ENCODE assay signal across 16 cellular contexts in genomic region chr11:56521955-56522354, GRCh38. TPM values are rescaled to one million over a fixed set of nuclear protein-coding genes. Genes with fewer than 3 reads are reported as not detected.
DNase-seq lines count a peak whose midpoint lies in the region; ATAC-seq and TF ChIP-seq lines count a peak whose summit lies in the region.
"Had no signal": no experiment of that assay in that cellular context is flagged by ENCODE, and none has a peak within 500 bp of the region (broad histone marks: within the 10 kb centered on the region; RNA-seq: fewer than 3 reads in every experiment).

No MANE protein-coding gene starts in this region.

- no peak for TF ChIP-seq EP300 in transverse colon (IDR thresholded peaks at IDR 0.05; ENCODE audit: low read depth)

- no peaks in the 10 kb centered on the region for H3K79me2 ChIP-seq in MM.1S (ENCODE audit: low read length)

- ATAC-seq in HG03457 (IDR thresholded peaks at IDR 0.05; ENCODE audit: unreplicated experiment) = no peak
- ATAC-seq: left cardiac atrium had no signal

- H2AFZ ChIP-seq in MM.1S (ENCODE audit: low read length) = no peak overlapping the region

- 48 to 56% methylated on average over 5 of the region's 5 CpGs for WGBS in transverse colon (ENCODE audit: low coverage in 1 of 2), 2 donors

- no peaks in the 10 kb centered on the region for H3K4me1 ChIP-seq in MM.1S (ENCODE audit: low read length)
- H3K4me1 ChIP-seq in transverse colon = peaks cover 0 to 9% (median 0%) of the 10 kb centered on the region in 4 donors
- H3K4me1 ChIP-seq: SJCRH30 had no signal

- H3F3A ChIP-seq in MM.1S (ENCODE audit: insufficient read depth, low read length) = no peaks in the 10 kb centered on the region

- H3K27ac ChIP-seq in MM.1S (ENCODE audit: low read length) (no peak overlapping the region), VCaP (no peak overlapping the region), transverse colon (no peak overlapping the region)
- H3K27ac ChIP-seq: SJCRH30, thoracic aorta had no signal

- no peak overlapping the region for H3K4me2 ChIP-seq in MM.1S (ENCODE audit: low read depth, low read length)

- TF ChIP-seq CTCF in MM.1S (IDR thresholded peaks at IDR 0.05; ENCODE audit: low read length) (peak; percentile 18), VCaP (conservative IDR thresholded peaks at IDR 0.05) (peak; percentile 79), transverse colon (IDR thresholded peaks at IDR 0.05) (peak in 4 of 5 experiments; percentile 32 to 60 (median 49))

- H3K27me3 ChIP-seq in MM.1S (replicated peaks; ENCODE audit: insufficient read depth, low read length) (no peaks in the 10 kb centered on the region), transverse colon (no peaks in the 10 kb centered on the region)
- H3K27me3 ChIP-seq: SJCRH30 had no signal

- peak; percentile 0 for DNase-seq in SIG-M5 treated with dmso at 0.1 percent for 504 hours (lab: John Stamatoyannopoulos, UW; ENCODE audit: unreplicated experiment)
- DNase-seq in SIG-M5 (lab: John Stamatoyannopoulos, UW) = no peak
- DNase-seq in MM.1S = no peak
- DNase-seq in transverse colon = peak; percentile 19
- no peak for DNase-seq in cerebellum (ENCODE audit: low spot score)
- no peak for DNase-seq in SKM-1 treated with dmso at 0.1 percent for 144 hours (lab: John Stamatoyannopoulos, UW; ENCODE audit: unreplicated experiment)
- DNase-seq: activated B cell treated with CpG ODN at 0.5 μM for 24 hours, DMS79 treated with DMSO at 0.1 percent for 48 hours, left cardiac atrium had no signal

- in situ Hi-C loops in transverse colon (cut with MboI; ENCODE audit: low pct_ligation_motif_present in 1 of 4, low pct_unique_long_range_greater_than_20kb in 1 of 4, low sequenced_read_pairs in 3 of 4) = loop anchor here in 2 of 4 donors (25.0 kb wide), 1 partner anchor 265 kb away; no protein-coding TSS in a partner anchor

- no peaks in the 10 kb centered on the region for H4K20me1 ChIP-seq in MM.1S (ENCODE audit: insufficient read depth, low read length)

- no peak for TF ChIP-seq POLR2A in transverse colon (IDR thresholded peaks at IDR 0.05)

- no peaks in the 10 kb centered on the region for H3K36me3 ChIP-seq in MM.1S (replicated peaks; ENCODE audit: insufficient read depth, low read length)
- H3K36me3 ChIP-seq in transverse colon = no peaks in the 10 kb centered on the region
- H3K36me3 ChIP-seq: SJCRH30, thoracic aorta had no signal

- H3K9me3 ChIP-seq in MM.1S (replicated peaks; ENCODE audit: insufficient read depth, low read length) = no peaks in the 10 kb centered on the region
- H3K9me3 ChIP-seq in transverse colon = no peaks in the 10 kb centered on the region
- H3K9me3 ChIP-seq: SJCRH30, thoracic aorta had no signal

- H3K4me3 ChIP-seq in MM.1S (ENCODE audit: low read length) (no peak overlapping the region), transverse colon (no peak overlapping the region)
- H3K4me3 ChIP-seq: SJCRH30, thoracic aorta had no signal

- intact Hi-C loops in transverse colon (cut with DNase I; ENCODE audit: low total_unique reads) = no loop called here

- no peak overlapping the region for H3K9ac ChIP-seq in MM.1S (ENCODE audit: low read length)

- H3K9me2 ChIP-seq in MM.1S (replicated peaks; ENCODE audit: insufficient read depth, low read length) = no peaks in the 10 kb centered on the region

RNA-seq across cellular contexts. Expression of gene OR5M11, which starts 21.1 kb away (rescaled TPM):
- not detected for total RNA-seq in transverse colon
- total RNA-seq in cerebellum = not detected
- total RNA-seq: activated B cell treated with CpG ODN at 0.5 μM for 24 hours, cardiac septum, endothelial cell of umbilical vein, left cardiac atrium, pulmonary artery endothelial cell, SJCRH30, thoracic aorta had no signal

RNA-seq across cellular contexts. Expression of gene OR5M8, which starts 30.8 kb away (rescaled TPM):
- total RNA-seq in transverse colon (not detected), cerebellum (not detected)
- total RNA-seq: activated B cell treated with CpG ODN at 0.5 μM for 24 hours, cardiac septum, endothelial cell of umbilical vein, left cardiac atrium, pulmonary artery endothelial cell, SJCRH30, thoracic aorta had no signal

RNA-seq across cellular contexts. Expression of gene OR5M3, which starts 48.8 kb away (rescaled TPM):
- total RNA-seq in transverse colon (not detected), cerebellum (not detected)
- total RNA-seq: activated B cell treated with CpG ODN at 0.5 μM for 24 hours, cardiac septum, endothelial cell of umbilical vein, left cardiac atrium, pulmonary artery endothelial cell, SJCRH30, thoracic aorta had no signal

RNA-seq across cellular contexts. Expression of gene OR5M10, which starts 55.6 kb away (rescaled TPM):
- total RNA-seq in transverse colon (not detected), cerebellum (not detected)
- total RNA-seq: activated B cell treated with CpG ODN at 0.5 μM for 24 hours, cardiac septum, endothelial cell of umbilical vein, left cardiac atrium, pulmonary artery endothelial cell, SJCRH30, thoracic aorta had no signal

Comparison
In these comparisons a context has a peak if more than half of its experiments do, and no peak if none do; other contexts are left out.
1. DNase-seq: peak in SIG-M5 treated with dmso at 0.1 percent for 504 hours (single experiment) and transverse colon (single experiment); none in SIG-M5 (single experiment), MM.1S (single experiment), cerebellum (single experiment) and SKM-1 treated with dmso at 0.1 percent for 144 hours (single experiment).
2. CTCF ChIP-seq: peak in every context shown above with its lines; median percentile 79 in VCaP; 49 in transverse colon; 18 in MM.1S.